9 cellular contexts compared by ENCODE assay signal in genomic region chr1:151787689-151788088, GRCh38. TPM values are rescaled to one million over a fixed set of nuclear protein-coding genes. Genes with fewer than 3 reads are reported as not detected.
"Had no signal": no experiment of that assay in that cellular context is flagged by ENCODE, and none has a peak within 500 bp of the region (broad histone marks: within the 10 kb centered on the region; RNA-seq: fewer than 3 reads in every experiment).

No MANE protein-coding gene starts in this region.

- DNase-seq: IMR-90, KBM-7, KG1 had no signal

- H3K27ac ChIP-seq: HL-60, KMS-11 had no signal

- ATAC-seq: HepG2, K562 had no signal

- H3K4me2 ChIP-seq: KMS-11 had no signal

- H3K9ac ChIP-seq: KMS-11 had no signal

- H3K4me3 ChIP-seq: K562 had no signal

RNA-seq across cellular contexts. Expression of gene LINGO4, which starts 17.5 kb away (rescaled TPM):
- total RNA-seq: HT-29, HT1080, IMR-90, K562 had no signal

RNA-seq across cellular contexts. Expression of gene RORC, which starts 43.9 kb away (rescaled TPM):
- total RNA-seq: HT1080, IMR-90, K562 had no signal

RNA-seq across cellular contexts. Expression of gene C2CD4D, which starts 51.9 kb away (rescaled TPM):
- total RNA-seq: HepG2, HT1080, IMR-90, K562 had no signal
